9 cellular contexts compared by ENCODE assay signal in the genomic region with DNA sequence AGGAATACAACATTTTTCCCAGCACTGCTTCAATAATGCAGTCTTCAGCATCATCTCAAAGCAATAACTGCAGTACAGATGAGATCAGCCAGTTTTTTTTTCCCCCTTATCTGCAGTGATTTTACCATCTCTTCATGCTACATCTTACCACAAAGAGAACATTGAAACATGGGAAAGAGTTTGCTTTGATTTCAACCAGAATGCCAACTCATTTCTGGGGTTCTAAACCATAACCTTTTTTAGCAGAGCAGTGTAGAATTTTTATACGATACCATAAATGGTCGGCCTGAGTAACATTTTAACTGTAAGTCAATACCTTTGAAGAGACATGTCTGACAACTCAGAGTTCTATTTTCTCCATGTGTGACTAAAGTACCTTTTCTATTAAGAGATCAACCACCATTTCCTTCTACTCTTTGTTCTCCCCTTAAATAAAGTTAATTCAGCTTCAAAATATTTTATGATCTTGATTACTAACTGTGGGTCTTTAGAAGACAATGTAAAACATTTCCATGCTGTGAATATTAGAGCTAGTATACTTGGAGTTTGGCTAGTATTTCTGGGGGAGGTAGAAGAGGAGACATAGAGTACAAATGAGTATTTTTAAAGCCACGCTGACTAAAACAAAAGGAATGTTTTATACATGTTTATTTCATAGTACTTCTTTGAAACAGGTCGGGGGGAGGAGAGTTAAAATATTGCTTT.
DNase-seq lines count a peak whose midpoint lies in the region; ATAC-seq and TF ChIP-seq lines count a peak whose summit lies in the region.
"Had no signal": no experiment of that assay in that cellular context is flagged by ENCODE, and none has a peak within 500 bp of the region (broad histone marks: within the 10 kb centered on the region; RNA-seq: fewer than 3 reads in every experiment).

No MANE protein-coding gene starts in this region.

- H3K9me3 ChIP-seq in Peyer's patch = no peaks in the 10 kb centered on the region

- H3K27ac ChIP-seq in ACC112 (ENCODE audit: low read depth, low read length) = peak overlapping the region; percentile 65
- H3K27ac ChIP-seq in Peyer's patch = no peak overlapping the region

- no peak overlapping the region for H2AFZ ChIP-seq in ACC112 (ENCODE audit: low read length, unreplicated experiment)

- no peak for TF ChIP-seq POLR2A in Peyer's patch (IDR thresholded peaks at IDR 0.05)

- DNase-seq in cardiac fibroblast (ENCODE audit: low read depth in 2 of 2) (peak; percentile 18 to 71), nucleus accumbens (lab: John Stamatoyannopoulos, UW) (no peak), NCI-H345 treated with DMSO at 0.1 percent for 48 hours (lab: John Stamatoyannopoulos, UW; ENCODE audit: unreplicated experiment) (no peak), Peyer's patch (no peak), HUDEP-2 (lab: John Stamatoyannopoulos, UW; ENCODE audit: unreplicated experiment in 76 of 76) (no peak)
- DNase-seq: left ventricle myocardium superior had no signal

- peaks cover 17% of the 10 kb centered on the region for H3K79me2 ChIP-seq in ACC112 (ENCODE audit: control insufficient read depth, insufficient read depth, low read length, unreplicated experiment)

- TF ChIP-seq CTCF in cardiac fibroblast (IDR thresholded peaks at IDR 0.05; ENCODE audit: low read depth, low read length) = no peak
- TF ChIP-seq CTCF in Peyer's patch (IDR thresholded peaks at IDR 0.05) = no peak

- H3K27me3 ChIP-seq in ACC112 (ENCODE audit: insufficient read depth, low read length) = no peaks in the 10 kb centered on the region
- H3K27me3 ChIP-seq in Peyer's patch = no peaks in the 10 kb centered on the region

- H3K4me3 ChIP-seq in ACC112 (ENCODE audit: low read depth, low read length) (peak overlapping the region; percentile 40; the same call in 1 of the 2 replicates), cardiac fibroblast (replicated peaks in 1 of 2; ENCODE audit: low read depth in 2 of 2, low read length in 2 of 2) (no peak overlapping the region), Peyer's patch (no peak overlapping the region)

- H3K4me1 ChIP-seq in ACC112 (ENCODE audit: control insufficient read depth, insufficient read depth, low read length, unreplicated experiment) (peaks cover 23% of the 10 kb centered on the region), Peyer's patch (peaks cover 0 to 8% (median 0%) of the 10 kb centered on the region in 4 donors)

- ATAC-seq in GM19043 (IDR thresholded peaks at IDR 0.05; ENCODE audit: low read depth, unreplicated experiment) = peak; percentile 44
- ATAC-seq in HG03196 (IDR thresholded peaks at IDR 0.05; ENCODE audit: unreplicated experiment) = peak; percentile 64
- ATAC-seq: left ventricle myocardium superior had no signal

- no peaks in the 10 kb centered on the region; the same call in 1 of the 2 replicates for H3K36me3 ChIP-seq in ACC112 (ENCODE audit: insufficient read depth, low read length)
- no peaks in the 10 kb centered on the region for H3K36me3 ChIP-seq in Peyer's patch

Comparison
In these comparisons a context has a peak if more than half of its experiments do, and no peak if none do; other contexts are left out.
1. DNase-seq: peak in cardiac fibroblast (2 of 2); none in nucleus accumbens (0 of 56), NCI-H345 treated with DMSO at 0.1 percent for 48 hours (single experiment), Peyer's patch (0 of 3) and HUDEP-2 (0 of 76).